Comparison of ENCODE assay signal across 2 cellular contexts in genomic region chr5:165999693-166000092, GRCh38.
A peak's percentile ranks its signal among the peaks of the same experiment; 100 is the strongest.
TF ChIP-seq lines count a peak whose summit lies in the region.

No MANE protein-coding gene starts in this region.

TF ChIP-seq in SK-N-SH, 30 proteins besides CTCF, POLR2A, EP300 and RAD21 (continued from another document):
- TF ChIP-seq, protein P1, sequence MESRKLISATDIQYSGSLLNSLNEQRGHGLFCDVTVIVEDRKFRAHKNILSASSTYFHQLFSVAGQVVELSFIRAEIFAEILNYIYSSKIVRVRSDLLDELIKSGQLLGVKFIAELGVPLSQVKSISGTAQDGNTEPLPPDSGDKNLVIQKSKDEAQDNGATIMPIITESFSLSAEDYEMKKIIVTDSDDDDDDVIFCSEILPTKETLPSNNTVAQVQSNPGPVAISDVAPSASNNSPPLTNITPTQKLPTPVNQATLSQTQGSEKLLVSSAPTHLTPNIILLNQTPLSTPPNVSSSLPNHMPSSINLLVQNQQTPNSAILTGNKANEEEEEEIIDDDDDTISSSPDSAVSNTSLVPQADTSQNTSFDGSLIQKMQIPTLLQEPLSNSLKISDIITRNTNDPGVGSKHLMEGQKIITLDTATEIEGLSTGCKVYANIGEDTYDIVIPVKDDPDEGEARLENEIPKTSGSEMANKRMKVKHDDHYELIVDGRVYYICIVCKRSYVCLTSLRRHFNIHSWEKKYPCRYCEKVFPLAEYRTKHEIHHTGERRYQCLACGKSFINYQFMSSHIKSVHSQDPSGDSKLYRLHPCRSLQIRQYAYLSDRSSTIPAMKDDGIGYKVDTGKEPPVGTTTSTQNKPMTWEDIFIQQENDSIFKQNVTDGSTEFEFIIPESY (IDR thresholded peaks at IDR 0.05; ENCODE audit: borderline replicate concordance, low read depth) = no peak
- TF ChIP-seq GABPA (IDR thresholded peaks at IDR 0.05; ENCODE audit: low read depth) (no peak), RFX5 (IDR thresholded peaks at IDR 0.05; ENCODE audit: low read length) (no peak), TAF1 (IDR thresholded peaks at IDR 0.05; ENCODE audit: borderline replicate concordance, low read depth, low read length) (no peak), TCF12 (IDR thresholded peaks at IDR 0.05) (peak; percentile 11; the same call in 1 of the 2 replicates), MXI1 (IDR thresholded peaks at IDR 0.05; ENCODE audit: low read depth, low read length) (peak; percentile 55; the same call in 1 of the 2 replicates), TEAD4 (IDR thresholded peaks at IDR 0.05; ENCODE audit: borderline replicate concordance, insufficient read depth) (no peak), RCOR1 (IDR thresholded peaks at IDR 0.05; ENCODE audit: low read length) (peak; percentile 90; the same call in 1 of the 2 replicates), SMC3 (IDR thresholded peaks at IDR 0.05; ENCODE audit: low read depth, low read length) (no peak), GATA2 (CRISPR knock-in tag; IDR thresholded peaks at IDR 0.05) (no peak), NRF1 (IDR thresholded peaks at IDR 0.05; ENCODE audit: low read depth, low read length) (no peak), MEF2A (IDR thresholded peaks at IDR 0.05; ENCODE audit: borderline replicate concordance, low read depth) (no peak), POLR2AphosphoS5 (IDR thresholded peaks at IDR 0.05; ENCODE audit: low read depth, low read length) (no peak), REST (IDR thresholded peaks at IDR 0.05; ENCODE audit: low read depth, low read length) (no peak), CHD2 (IDR thresholded peaks at IDR 0.05; ENCODE audit: low read length, partially characterized antibody) (peak; percentile 71), NFIC (IDR thresholded peaks at IDR 0.05; ENCODE audit: borderline replicate concordance) (no peak), FOXJ3 (CRISPR knock-in tag; IDR thresholded peaks at IDR 0.05) (no peak), USF2 (IDR thresholded peaks at IDR 0.05; ENCODE audit: borderline replicate concordance, low read depth, low read length) (no peak)
- TF ChIP-seq, protein P2, sequence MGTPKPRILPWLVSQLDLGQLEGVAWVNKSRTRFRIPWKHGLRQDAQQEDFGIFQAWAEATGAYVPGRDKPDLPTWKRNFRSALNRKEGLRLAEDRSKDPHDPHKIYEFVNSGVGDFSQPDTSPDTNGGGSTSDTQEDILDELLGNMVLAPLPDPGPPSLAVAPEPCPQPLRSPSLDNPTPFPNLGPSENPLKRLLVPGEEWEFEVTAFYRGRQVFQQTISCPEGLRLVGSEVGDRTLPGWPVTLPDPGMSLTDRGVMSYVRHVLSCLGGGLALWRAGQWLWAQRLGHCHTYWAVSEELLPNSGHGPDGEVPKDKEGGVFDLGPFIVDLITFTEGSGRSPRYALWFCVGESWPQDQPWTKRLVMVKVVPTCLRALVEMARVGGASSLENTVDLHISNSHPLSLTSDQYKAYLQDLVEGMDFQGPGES (IDR thresholded peaks at IDR 0.05; ENCODE audit: low read depth, low read length) = no peak
- TF ChIP-seq, protein P3, sequence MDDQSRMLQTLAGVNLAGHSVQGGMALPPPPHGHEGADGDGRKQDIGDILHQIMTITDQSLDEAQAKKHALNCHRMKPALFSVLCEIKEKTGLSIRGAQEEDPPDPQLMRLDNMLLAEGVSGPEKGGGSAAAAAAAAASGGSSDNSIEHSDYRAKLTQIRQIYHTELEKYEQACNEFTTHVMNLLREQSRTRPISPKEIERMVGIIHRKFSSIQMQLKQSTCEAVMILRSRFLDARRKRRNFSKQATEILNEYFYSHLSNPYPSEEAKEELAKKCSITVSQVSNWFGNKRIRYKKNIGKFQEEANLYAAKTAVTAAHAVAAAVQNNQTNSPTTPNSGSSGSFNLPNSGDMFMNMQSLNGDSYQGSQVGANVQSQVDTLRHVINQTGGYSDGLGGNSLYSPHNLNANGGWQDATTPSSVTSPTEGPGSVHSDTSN (IDR thresholded peaks at IDR 0.05) = no peak
- TF ChIP-seq, protein P4, sequence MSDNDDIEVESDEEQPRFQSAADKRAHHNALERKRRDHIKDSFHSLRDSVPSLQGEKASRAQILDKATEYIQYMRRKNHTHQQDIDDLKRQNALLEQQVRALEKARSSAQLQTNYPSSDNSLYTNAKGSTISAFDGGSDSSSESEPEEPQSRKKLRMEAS (IDR thresholded peaks at IDR 0.05; ENCODE audit: low read depth) = no peak

TF ChIP-seq in H1, 55 proteins besides CTCF, POLR2A, EP300 and RAD21 (continued from another document):
- TF ChIP-seq CBX8 (IDR thresholded peaks at IDR 0.05; ENCODE audit: borderline replicate concordance, low read depth, low read length) (no peak), MAFK (IDR thresholded peaks at IDR 0.05; ENCODE audit: low read depth, low read length) (no peak), RNF2 (IDR thresholded peaks at IDR 0.05; ENCODE audit: borderline replicate concordance, low read depth, low read length, missing control alignments, poor library complexity, severe bottlenecking) (no peak), GABPA (IDR thresholded peaks at IDR 0.05; ENCODE audit: borderline replicate concordance, insufficient read depth, low read length) (no peak)
TF ChIP-seq in H1: peak in this region for 0.
